Comparison of ENCODE assay signal across 18 cellular contexts in genomic region chr2:237264480-237265219, GRCh38.
DNase-seq lines count a peak whose midpoint lies in the region; TF ChIP-seq lines count a peak whose summit lies in the region.
"Had no signal": no experiment of that assay in that cellular context is flagged by ENCODE, and none has a peak within 500 bp of the region (broad histone marks: within the 10 kb centered on the region; RNA-seq: fewer than 3 reads in every experiment).

No MANE protein-coding gene starts in this region.

- no peak for TF ChIP-seq POLR2A in prostate gland (IDR thresholded peaks at IDR 0.05)
- TF ChIP-seq POLR2A in lower leg skin (IDR thresholded peaks at IDR 0.05) = no peak

- H3K27me3 Mint-ChIP-seq in osteocyte (ENCODE audit: unreplicated experiment) = no peaks in the 10 kb centered on the region

- TF ChIP-seq CTCF in AG10803 (conservative IDR thresholded peaks at IDR 0.05; ENCODE audit: low read length) (no peak), cardiac fibroblast (IDR thresholded peaks at IDR 0.05; ENCODE audit: low read depth, low read length) (no peak), osteocyte (IDR thresholded peaks at IDR 0.05) (no peak), prostate gland (IDR thresholded peaks at IDR 0.05) (no peak), lower leg skin (IDR thresholded peaks at IDR 0.05) (no peak)

- no peak overlapping the region for H3K4me3 Mint-ChIP-seq in osteocyte (ENCODE audit: unreplicated experiment)
- H3K4me3 Mint-ChIP-seq: activated T-helper 17 cell treated with anti-CD3 and anti-CD28 coated beads, Interleukin-2, amount 50 U/mL, for 72 hours; stimulated activated naive CD8-positive, alpha-beta T cell treated with anti-CD3 and anti-CD28 coated beads, Interleukin-15, amount 100 ng/mL, for 72 hours had no signal

- H3K4me1 ChIP-seq in prostate gland (replicated peaks) = no peaks in the 10 kb centered on the region

- no peaks in the 10 kb centered on the region for H3K9me3 Mint-ChIP-seq in osteocyte (ENCODE audit: unreplicated experiment)
- H3K9me3 Mint-ChIP-seq: activated T-helper 17 cell treated with anti-CD3 and anti-CD28 coated beads, Interleukin-2, amount 50 U/mL, for 72 hours; stimulated activated naive CD8-positive, alpha-beta T cell treated with anti-CD3 and anti-CD28 coated beads, Interleukin-15, amount 100 ng/mL, for 72 hours had no signal

- H3K36me3 Mint-ChIP-seq in osteocyte (ENCODE audit: unreplicated experiment) = no peaks in the 10 kb centered on the region

- H3K27me3 ChIP-seq in prostate gland (replicated peaks; ENCODE audit: insufficient read depth) = no peaks in the 10 kb centered on the region

- H3K27ac ChIP-seq in prostate gland = no peak overlapping the region
- H3K27ac ChIP-seq: epithelial cell of prostate, VCaP had no signal

- peaks cover 42% of the 10 kb centered on the region for H3K4me1 Mint-ChIP-seq in osteocyte (ENCODE audit: unreplicated experiment)
- H3K4me1 Mint-ChIP-seq: activated T-helper 17 cell treated with anti-CD3 and anti-CD28 coated beads, Interleukin-2, amount 50 U/mL, for 72 hours; stimulated activated naive CD8-positive, alpha-beta T cell treated with anti-CD3 and anti-CD28 coated beads, Interleukin-15, amount 100 ng/mL, for 72 hours had no signal

- peak; percentile 89 for DNase-seq in AG10803 (ENCODE audit: low read depth)
- DNase-seq in LHCN-M2 (ENCODE audit: low read depth) = peak; percentile 74
- peak; percentile 89 to 92 for DNase-seq in cardiac fibroblast (ENCODE audit: low read depth in 2 of 2)
- no peak for DNase-seq in osteocyte (ENCODE audit: extremely low spot score, unreplicated experiment)
- DNase-seq in stimulated activated CD4-positive, alpha-beta T cell treated with anti-CD3 and anti-CD28 coated beads, Interleukin-4, amount 100 ng/mL, for 1 hour = no peak
- DNase-seq in prostate gland (ENCODE audit: low spot score) = no peak
- DNase-seq in NCI-H69 (lab: John Stamatoyannopoulos, UW) = no peak
- DNase-seq in lower leg skin (ENCODE audit: low spot score in 2 of 2) = no peak
- DNase-seq: activated CD8-positive, alpha-beta memory T cell treated with anti-CD3 and anti-CD28 coated beads for 24 hours; amniotic stem cell; cortex of kidney; NCI-H187 treated with DMSO at 0.1 percent for 48 hours; NCI-H526; OCI-M1; stimulated activated naive CD8-positive, alpha-beta T cell treated with anti-CD3 and anti-CD28 coated beads, Interleukin-15, amount 100 ng/mL, for 72 hours had no signal

- H3K9me3 ChIP-seq in prostate gland = no peaks in the 10 kb centered on the region

- no peaks in the 10 kb centered on the region for H3K36me3 ChIP-seq in prostate gland

- peak overlapping the region; percentile 48 for H3K27ac Mint-ChIP-seq in osteocyte (ENCODE audit: unreplicated experiment)
- H3K27ac Mint-ChIP-seq: activated T-helper 17 cell treated with anti-CD3 and anti-CD28 coated beads, Interleukin-2, amount 50 U/mL, for 72 hours; stimulated activated naive CD8-positive, alpha-beta T cell treated with anti-CD3 and anti-CD28 coated beads, Interleukin-15, amount 100 ng/mL, for 72 hours had no signal

- WGBS in prostate gland = 72% methylated on average over 18 of the region's 18 CpGs
- 63 to 76% methylated on average over 18 of the region's 18 CpGs for WGBS in lower leg skin, 2 donors

- no peak overlapping the region for H3K4me3 ChIP-seq in AG10803 (ENCODE audit: low read length)
- no peak overlapping the region for H3K4me3 ChIP-seq in cardiac fibroblast (replicated peaks in 1 of 2; ENCODE audit: low read depth in 2 of 2, low read length in 2 of 2)
- no peak overlapping the region for H3K4me3 ChIP-seq in prostate gland
- no peak overlapping the region for H3K4me3 ChIP-seq in lower leg skin (ENCODE audit: low read depth, poor library complexity, severe bottlenecking)

- intact Hi-C loops in prostate gland (cut with DNase I) (no loop called here), lower leg skin (cut with DNase I; ENCODE audit: low total_unique reads) (no loop called here)

Comparison
In these comparisons a context has a peak if more than half of its experiments do, and no peak if none do; other contexts are left out.
1. DNase-seq: peak in AG10803 (single experiment), LHCN-M2 (single experiment) and cardiac fibroblast (2 of 2); none in osteocyte (single experiment), stimulated activated CD4-positive, alpha-beta T cell treated with anti-CD3 and anti-CD28 coated beads, Interleukin-4, amount 100 ng/mL, for 1 hour (single experiment), prostate gland (single experiment), NCI-H69 (single experiment) and lower leg skin (0 of 2).